In the genomic region with DNA sequence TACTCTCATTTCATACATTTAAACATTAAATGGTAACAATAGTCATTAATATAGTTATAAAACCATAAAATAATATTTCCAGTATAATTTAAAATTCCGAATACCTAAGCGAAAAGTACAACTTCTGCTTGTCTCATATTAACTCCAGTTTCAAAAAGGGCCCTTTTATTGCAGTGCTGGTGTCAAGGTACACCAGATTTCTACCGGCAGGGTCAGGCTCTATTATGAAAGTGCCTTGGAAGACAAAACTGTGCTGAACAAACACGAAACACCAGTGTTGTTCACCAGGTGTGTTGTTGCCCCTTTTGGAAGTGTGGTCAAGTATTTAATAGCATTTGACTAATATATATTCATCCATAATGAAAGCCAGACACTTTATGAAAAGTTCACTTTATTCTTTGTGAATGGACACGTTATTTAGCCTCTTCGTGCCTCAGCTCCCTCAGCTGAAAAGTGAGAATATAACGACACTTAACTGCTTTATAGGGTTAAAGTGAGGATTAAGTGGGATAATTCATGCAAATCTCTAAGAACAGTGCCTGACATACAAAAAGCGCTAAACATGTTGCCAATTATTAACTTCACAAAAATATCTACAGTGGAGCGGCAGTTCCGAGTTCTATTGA, we compare ENCODE assay signal across 11 cellular contexts. TPM values are rescaled to one million over a fixed set of nuclear protein-coding genes. Genes with fewer than 3 reads are reported as not detected.
A peak's percentile ranks its signal among the peaks of the same experiment; 100 is the strongest.
DNase-seq lines count a peak whose midpoint lies in the region; ATAC-seq and TF ChIP-seq lines count a peak whose summit lies in the region.
"Had no signal": no experiment of that assay in that cellular context is flagged by ENCODE, and none has a peak within 500 bp of the region (broad histone marks: within the 10 kb centered on the region; RNA-seq: fewer than 3 reads in every experiment).

No MANE protein-coding gene starts in this region.

- CTCF ChIA-PET in PC-9 (lab: Charles Lee), result no interaction called here

- H3K27ac ChIP-seq in PC-9, result peak overlapping the region; percentile 81; the same call in 1 of the 2 replicates
- peak overlapping the region; percentile 47 for H3K27ac ChIP-seq in hepatocyte

- ATAC-seq in activated T-cell treated with anti-CD3 and anti-CD28 coated beads, Interleukin-2, amount 50 U/mL, for 72 hours (replicated peaks in 1 of 2), result no peak
- ATAC-seq in HG02678 (IDR thresholded peaks at IDR 0.05; ENCODE audit: unreplicated experiment), result no peak

- H3K9me3 Mint-ChIP-seq in activated T-cell treated with anti-CD3 and anti-CD28 coated beads, Interleukin-2, amount 50 U/mL, for 72 hours, result peaks cover 9 to 10% of the 10 kb centered on the region in 2 donors
- H3K9me3 Mint-ChIP-seq in progenitor cell of endocrine pancreas (ENCODE audit: low read depth), result peaks cover 22% of the 10 kb centered on the region

- H3K4me3 Mint-ChIP-seq in activated T-cell treated with anti-CD3 and anti-CD28 coated beads, Interleukin-2, amount 50 U/mL, for 72 hours, result peak overlapping the region; percentile 66 to 72
- H3K4me3 Mint-ChIP-seq in progenitor cell of endocrine pancreas (ENCODE audit: low read depth), result peak overlapping the region; percentile 68

- POLR2A ChIA-PET in PC-9 (lab: Charles Lee; ENCODE audit: unreplicated experiment), result no interaction called here

- 82% methylated on average over 10 of the region's 10 CpGs for WGBS in hepatocyte (ENCODE audit: low lambda C conversion rate, missing lambda C conversion rate)

- TF ChIP-seq CTCF in PC-9 (conservative IDR thresholded peaks at IDR 0.05) (no peak), hepatocyte (IDR thresholded peaks at IDR 0.05; ENCODE audit: poor library complexity) (no peak), progenitor cell of endocrine pancreas (IDR thresholded peaks at IDR 0.05; ENCODE audit: unreplicated experiment) (no peak)

- H3K79me2 ChIP-seq in PC-9 (ENCODE audit: low read depth) (peaks cover 32% of the 10 kb centered on the region), hepatocyte (no peaks in the 10 kb centered on the region)

- DNase-seq in activated T-cell treated with anti-CD3 and anti-CD28 coated beads, Interleukin-2, amount 50 U/mL, for 72 hours, result no peak
- DNase-seq in activated T-cell treated with anti-CD3 and anti-CD28 coated beads, Interleukin-2, amount 50 U/mL, for 1 hour, result no peak
- no peak for DNase-seq in PC-9
- DNase-seq in hepatocyte (ENCODE audit: low spot score), result no peak
- no peak for DNase-seq in progenitor cell of endocrine pancreas (ENCODE audit: low spot score, unreplicated experiment)
- DNase-seq in NCI-H748 treated with DMSO at 0.1 percent for 48 hours (lab: John Stamatoyannopoulos, UW), result no peak
- DNase-seq in NCI-H187 treated with DMSO at 0.1 percent for 48 hours (lab: John Stamatoyannopoulos, UW), result no peak
- DNase-seq: OCI-M1, T-helper 1 cell had no signal

- H3K4me3 ChIP-seq in PC-9 (peak overlapping the region; percentile 77), hepatocyte (no peak overlapping the region)

- H3K9me3 ChIP-seq in PC-9 (ENCODE audit: insufficient read depth, low read depth) (no peaks in the 10 kb centered on the region), hepatocyte (ENCODE audit: low read depth) (no peaks in the 10 kb centered on the region)
- H3K9me3 ChIP-seq: adrenal gland had no signal

- H3K4me1 Mint-ChIP-seq in activated T-cell treated with anti-CD3 and anti-CD28 coated beads, Interleukin-2, amount 50 U/mL, for 72 hours (ENCODE audit: low read depth), result peaks cover 15% of the 10 kb centered on the region
- peaks cover 11% of the 10 kb centered on the region for H3K4me1 Mint-ChIP-seq in progenitor cell of endocrine pancreas (ENCODE audit: low read depth)

- H3K4me1 ChIP-seq in PC-9 (replicated peaks; ENCODE audit: insufficient read depth) (peaks cover 28% of the 10 kb centered on the region), hepatocyte (ENCODE audit: insufficient read depth) (peaks cover 5% of the 10 kb centered on the region)

- H3K36me3 Mint-ChIP-seq in activated T-cell treated with anti-CD3 and anti-CD28 coated beads, Interleukin-2, amount 50 U/mL, for 72 hours (ENCODE audit: insufficient read depth in 2 of 2), result peaks cover 17 to 21% of the 10 kb centered on the region in 2 donors
- H3K36me3 Mint-ChIP-seq in progenitor cell of endocrine pancreas (ENCODE audit: insufficient read depth), result peaks cover 4% of the 10 kb centered on the region

- no peaks in the 10 kb centered on the region for H3K9me2 ChIP-seq in PC-9 (ENCODE audit: insufficient read depth)
- no peaks in the 10 kb centered on the region for H3K9me2 ChIP-seq in hepatocyte (replicated peaks; ENCODE audit: insufficient read depth)

- H4K20me1 ChIP-seq in PC-9 (ENCODE audit: insufficient read depth) (no peaks in the 10 kb centered on the region), hepatocyte (ENCODE audit: insufficient read depth, poor library complexity, severe bottlenecking) (no peaks in the 10 kb centered on the region)

- intact Hi-C loops in PC-9 (cut with micrococcal nuclease; ENCODE audit: unreplicated experiment), result no loop called here

- H2AFZ ChIP-seq in PC-9 (peak overlapping the region; percentile 90), hepatocyte (no peak overlapping the region)

- peaks cover 85% of the 10 kb centered on the region for H3K27me3 Mint-ChIP-seq in activated T-cell treated with anti-CD3 and anti-CD28 coated beads, Interleukin-2, amount 50 U/mL, for 72 hours (ENCODE audit: low read depth)
- H3K27me3 Mint-ChIP-seq in progenitor cell of endocrine pancreas, result peaks cover 63% of the 10 kb centered on the region

- no peaks in the 10 kb centered on the region for H3K36me3 ChIP-seq in PC-9 (ENCODE audit: low read depth)
- H3K36me3 ChIP-seq in hepatocyte (replicated peaks; ENCODE audit: insufficient read depth, low read depth), result no peaks in the 10 kb centered on the region
- H3K36me3 ChIP-seq: adrenal gland had no signal

- BruUV-seq in PC-9 (replicated peaks; lab: Mats Ljungman, UMichigan), result no TSS peak

- H3K27me3 ChIP-seq in PC-9 (ENCODE audit: insufficient read depth, low read depth) (no peaks in the 10 kb centered on the region), hepatocyte (peaks cover 43% of the 10 kb centered on the region)
- H3K27me3 ChIP-seq: adrenal gland had no signal

- no peak overlapping the region for H3K27ac Mint-ChIP-seq in activated T-cell treated with anti-CD3 and anti-CD28 coated beads, Interleukin-2, amount 50 U/mL, for 72 hours
- no peak overlapping the region for H3K27ac Mint-ChIP-seq in progenitor cell of endocrine pancreas

- H3F3A ChIP-seq in PC-9 (ENCODE audit: insufficient read depth, low read depth), result peaks cover 23% of the 10 kb centered on the region

- peak overlapping the region; percentile 99 for H3K4me2 ChIP-seq in PC-9
- peak overlapping the region; percentile 94 for H3K4me2 ChIP-seq in hepatocyte

RNA-seq across cellular contexts. Expression of a gene that starts 20.3 kb away (rescaled TPM):
- total RNA-seq in activated T-cell treated with anti-CD3 and anti-CD28 coated beads, Interleukin-2, amount 50 U/mL, for 72 hours, result 10 to 100 TPM; 26.0 to 40.8 TPM
- total RNA-seq in PC-9 (2021), result 68.4 and 74.9 TPM in 2 replicates
- 193 and 199 TPM in 2 replicates for total RNA-seq in hepatocyte
- polyA plus RNA-seq in hepatocyte, result 82.1 and 88.0 TPM in 2 replicates
- total RNA-seq in progenitor cell of endocrine pancreas, result 71.5 and 78.8 TPM in 2 replicates

RNA-seq across cellular contexts. Expression of a gene that starts 45.0 kb away (rescaled TPM):
- total RNA-seq in activated T-cell treated with anti-CD3 and anti-CD28 coated beads, Interleukin-2, amount 50 U/mL, for 72 hours, result under 1 TPM; 0.14 to 0.94 TPM
- total RNA-seq in PC-9 (2021), result 8.6 and 9.0 TPM in 2 replicates
- 4.7 and 5.3 TPM in 2 replicates for total RNA-seq in hepatocyte
- polyA plus RNA-seq in hepatocyte, result 4.8 and 5.6 TPM in 2 replicates
- 3.0 and 3.4 TPM in 2 replicates for total RNA-seq in progenitor cell of endocrine pancreas
